11 cellular contexts compared by ENCODE assay signal in genomic region chr7:28481131-28481926, GRCh38.
A peak's percentile ranks its signal among the peaks of the same experiment; 100 is the strongest.
DNase-seq lines count a peak whose midpoint lies in the region; ATAC-seq lines count a peak whose summit lies in the region.
"Had no signal": no experiment of that assay in that cellular context is flagged by ENCODE, and none has a peak within 500 bp of the region (broad histone marks: within the 10 kb centered on the region; RNA-seq: fewer than 3 reads in every experiment).

No MANE protein-coding gene starts in this region.

- H3K9me3 Mint-ChIP-seq in stimulated activated memory B cell treated with anti-CD40 and anti-IgM and Interleukin-4, amounts not matched to agents 10 μg/mL and 1 μg/mL and 100 μg/mL, for 72 hours: no peaks in the 10 kb centered on the region

- H3K4me1 Mint-ChIP-seq in stimulated activated memory B cell treated with anti-CD40 and anti-IgM and Interleukin-4, amounts not matched to agents 10 μg/mL and 1 μg/mL and 100 μg/mL, for 72 hours: peaks cover 22% of the 10 kb centered on the region

- peaks cover 0 to 4% of the 10 kb centered on the region in 2 donors for H3K4me1 ChIP-seq in aorta (ENCODE audit: control insufficient read depth in 1 of 2, insufficient read depth in 2 of 2, low read length in 2 of 2)

- no peaks in the 10 kb centered on the region for H3K9me3 ChIP-seq in aorta (ENCODE audit: control insufficient read depth, low read length)
- H3K9me3 ChIP-seq: heart right ventricle had no signal

- WGBS in aorta, 2 donors: 52 to 63% methylated on average over 7 of the region's 7 CpGs

- H3K27me3 ChIP-seq in aorta (ENCODE audit: control insufficient read depth in 1 of 2, insufficient read depth in 2 of 2, low read length in 1 of 2): no peaks in the 10 kb centered on the region
- H3K27me3 ChIP-seq: heart right ventricle had no signal

- H3K36me3 Mint-ChIP-seq in stimulated activated memory B cell treated with anti-CD40 and anti-IgM and Interleukin-4, amounts not matched to agents 10 μg/mL and 1 μg/mL and 100 μg/mL, for 72 hours: no peaks in the 10 kb centered on the region

- intact Hi-C loops in left ventricle myocardium superior (cut with micrococcal nuclease) (no loop called here), left cardiac atrium (cut with DNase I) (no loop called here), aorta (cut with DNase I) (no loop called here)

- H3K36me3 ChIP-seq in aorta (ENCODE audit: control insufficient read depth in 1 of 2, insufficient read depth in 2 of 2, low read length in 1 of 2): no peaks in the 10 kb centered on the region
- H3K36me3 ChIP-seq: heart right ventricle had no signal

- H3K4me3 Mint-ChIP-seq in stimulated activated memory B cell treated with anti-CD40 and anti-IgM and Interleukin-4, amounts not matched to agents 10 μg/mL and 1 μg/mL and 100 μg/mL, for 72 hours: peak overlapping the region; percentile 26

- no peak overlapping the region for H3K4me3 ChIP-seq in aorta (ENCODE audit: low read length in 2 of 2)
- H3K4me3 ChIP-seq: heart right ventricle had no signal

- DNase-seq in left ventricle myocardium superior (no peak), left cardiac atrium (no peak), astrocyte of the hippocampus (ENCODE audit: low read depth, low spot score) (peak; percentile 78), aorta (no peak)
- DNase-seq in activated CD4-positive, alpha-beta T cell treated with anti-CD3 and anti-CD28 coated beads for 4 hours: no peak
- no peak for DNase-seq in activated T-cell treated with anti-CD3 and anti-CD28 coated beads, Interleukin-2, amount 50 U/mL, for 48 hours
- DNase-seq: ACHN, heart right ventricle, NCI-H1105 had no signal

- no peak overlapping the region for H3K27ac ChIP-seq in aorta (ENCODE audit: low read depth in 1 of 2, low read length in 2 of 2)
- H3K27ac ChIP-seq: heart right ventricle had no signal

- H3K27me3 Mint-ChIP-seq in stimulated activated memory B cell treated with anti-CD40 and anti-IgM and Interleukin-4, amounts not matched to agents 10 μg/mL and 1 μg/mL and 100 μg/mL, for 72 hours: peaks cover 14% of the 10 kb centered on the region

- peak; percentile 60 for ATAC-seq in left ventricle myocardium superior
- ATAC-seq in left cardiac atrium: no peak
- ATAC-seq in HG03025 (IDR thresholded peaks at IDR 0.05; ENCODE audit: low FRiP score, unreplicated experiment): peak; percentile 76
- peak; percentile 87 for ATAC-seq in stimulated activated memory B cell treated with anti-CD40 and anti-IgM and Interleukin-4, amounts not matched to agents 10 μg/mL and 1 μg/mL and 100 μg/mL, for 72 hours
- ATAC-seq in aorta (ENCODE audit: low FRiP score): no peak

- H3K27ac Mint-ChIP-seq in stimulated activated memory B cell treated with anti-CD40 and anti-IgM and Interleukin-4, amounts not matched to agents 10 μg/mL and 1 μg/mL and 100 μg/mL, for 72 hours: no peak overlapping the region

Comparison
In these comparisons a context has a peak if more than half of its experiments do, and no peak if none do; other contexts are left out.
1. ATAC-seq: peak in left ventricle myocardium superior (single experiment), HG03025 (single experiment) and stimulated activated memory B cell treated with anti-CD40 and anti-IgM and Interleukin-4, amounts not matched to agents 10 μg/mL and 1 μg/mL and 100 μg/mL, for 72 hours (single experiment); none in left cardiac atrium (0 of 2) and aorta (single experiment).